Comparison of ENCODE assay signal across 19 cellular contexts in genomic region chr5:132947661-132948060, GRCh38. TPM values are rescaled to one million over a fixed set of nuclear protein-coding genes. Genes with fewer than 3 reads are reported as not detected.
DNase-seq lines count a peak whose midpoint lies in the region; ATAC-seq, FAIRE-seq and TF ChIP-seq lines count a peak whose summit lies in the region.
"Had no signal": no experiment of that assay in that cellular context is flagged by ENCODE, and none has a peak within 500 bp of the region (broad histone marks: within the 10 kb centered on the region; RNA-seq: fewer than 3 reads in every experiment).

No MANE protein-coding gene starts in this region.

- no peak overlapping the region for H3K27ac ChIP-seq in A549
- H3K27ac ChIP-seq: esophagus squamous epithelium, thoracic aorta had no signal

- TF ChIP-seq POLR2A in A549 (IDR thresholded peaks at IDR 0.05; ENCODE audit: low read length): no peak

- H3K36me3 Mint-ChIP-seq in T-cell: peaks cover 32% of the 10 kb centered on the region

- no peak for TF ChIP-seq CTCF in A549 (IDR thresholded peaks at IDR 0.05)
- TF ChIP-seq CTCF in cardiac fibroblast (IDR thresholded peaks at IDR 0.05; ENCODE audit: low read depth, low read length): no peak

- H3K4me3 ChIP-seq in A549 (no peak overlapping the region), cardiac fibroblast (replicated peaks in 1 of 2; ENCODE audit: low read depth in 2 of 2, low read length in 2 of 2) (no peak overlapping the region)
- H3K4me3 ChIP-seq: esophagus squamous epithelium, thoracic aorta had no signal

- no peak for TF ChIP-seq RAD21 in A549 (conservative IDR thresholded peaks at IDR 0.05 in 1 of 2, IDR thresholded peaks at IDR 0.05 in 1 of 2)

- H3K4me1 ChIP-seq in A549: peaks cover 21% of the 10 kb centered on the region

- H3K9me3 Mint-ChIP-seq in T-cell: no peaks in the 10 kb centered on the region
- H3K9me3 Mint-ChIP-seq: activated naive CD8-positive, alpha-beta T cell treated with anti-CD3 and anti-CD28 coated beads, Interleukin-2, amount 50 U/mL, for 24 hours; activated T-cell treated with anti-CD3 and anti-CD28 coated beads, Interleukin-2, amount 50 U/mL, for 24 hours had no signal

- 12% methylated on average over 2 of the region's 2 CpGs for WGBS in A549 (ENCODE audit: missing lambda C conversion rate)

- DNase-seq in A549 (ENCODE audit: low read depth in 1 of 2, low spot score in 1 of 2) (no peak), HCEC 1CT (peak; percentile 70), cardiac fibroblast (ENCODE audit: low read depth in 2 of 2) (peak; percentile 31 to 74), lung microvascular endothelial cell (ENCODE audit: low read depth in 2 of 2) (peak; percentile 21 to 55), T-cell (no peak), KBM-7 (no peak)
- DNase-seq: activated CD4-positive, alpha-beta T cell treated with anti-CD3 and anti-CD28 coated beads, Interleukin-2, amount 50 U/mL, for 1 hour; activated naive CD8-positive, alpha-beta T cell treated with anti-CD3 and anti-CD28 coated beads, Interleukin-2, amount 50 U/mL, for 24 hours; activated T-cell treated with anti-CD3 and anti-CD28 coated beads, Interleukin-2, amount 50 U/mL, for 24 hours; esophagus squamous epithelium; NCI-H1417 treated with DMSO at 0.1 percent for 48 hours; nephron progenitor cell; NK-92 treated with Interleukin-12 subunit alpha and Interleukin-12 subunit beta, amount 100 ng/mL, for 24 hours; Right ventricle myocardium superior; stimulated activated CD4-positive, alpha-beta T cell treated with anti-CD3 and anti-CD28 coated beads, Interleukin-1b, Interleukin-23, amount 100 ng/mL, for 48 hours; T1000 had no signal

- H3K4me3 Mint-ChIP-seq in T-cell: no peak overlapping the region
- H3K4me3 Mint-ChIP-seq: activated naive CD8-positive, alpha-beta T cell treated with anti-CD3 and anti-CD28 coated beads, Interleukin-2, amount 50 U/mL, for 24 hours; activated T-cell treated with anti-CD3 and anti-CD28 coated beads, Interleukin-2, amount 50 U/mL, for 24 hours; nephron progenitor cell had no signal

- peak overlapping the region; percentile 29 for H3K4me2 ChIP-seq in A549

- peaks cover 55 to 69% (median 68%) of the 10 kb centered on the region in 3 donors for H3K4me1 Mint-ChIP-seq in T-cell

- CTCF ChIA-PET in A549 (lab: Yijun Ruan, JAX) (interaction anchor here (1.3 kb wide), 1 partner anchor 37 kb away, joined by 3 read pairs; no protein-coding TSS in a partner anchor), T-cell (lab: Charles Lee) (no interaction called here)

- FAIRE-seq in A549 (lab: Jason Lieb, UNC): peak; percentile 32

- H3K27ac Mint-ChIP-seq in T-cell: no peak overlapping the region
- H3K27ac Mint-ChIP-seq: activated naive CD8-positive, alpha-beta T cell treated with anti-CD3 and anti-CD28 coated beads, Interleukin-2, amount 50 U/mL, for 24 hours; activated T-cell treated with anti-CD3 and anti-CD28 coated beads, Interleukin-2, amount 50 U/mL, for 24 hours had no signal

- POLR2A ChIA-PET in A549 (lab: Yijun Ruan, JAX) (no interaction called here), T-cell (lab: Charles Lee) (interaction anchor here in 1 of 2 donors (0.6 kb wide), 1 partner anchor 28 kb away, joined by 10 read pairs; no protein-coding TSS in a partner anchor)

- H3K9me3 ChIP-seq in A549: no peaks in the 10 kb centered on the region
- H3K9me3 ChIP-seq: esophagus squamous epithelium, thoracic aorta had no signal

- H3K27me3 Mint-ChIP-seq in T-cell: no peaks in the 10 kb centered on the region
- H3K27me3 Mint-ChIP-seq: activated naive CD8-positive, alpha-beta T cell treated with anti-CD3 and anti-CD28 coated beads, Interleukin-2, amount 50 U/mL, for 24 hours; activated T-cell treated with anti-CD3 and anti-CD28 coated beads, Interleukin-2, amount 50 U/mL, for 24 hours had no signal

- in situ Hi-C loops in KBM-7 (cut with MboI; ENCODE audit: low pct_unique_long_range_greater_than_20kb, low sequenced_read_pairs): no loop called here

- no peak for TF ChIP-seq EP300 in A549 (IDR thresholded peaks at IDR 0.05)

- ATAC-seq in A549: peak in 1 of 2 experiments; percentile 46; a peak in 4 of 6 replicates
- no peak for ATAC-seq in T-cell (replicated peaks in 1 of 4)
- no peak for ATAC-seq in GM18909 (IDR thresholded peaks at IDR 0.05; ENCODE audit: poor library complexity, unreplicated experiment)
- no peak for ATAC-seq in HG03095 (IDR thresholded peaks at IDR 0.05; ENCODE audit: unreplicated experiment)
- ATAC-seq: activated naive CD8-positive, alpha-beta T cell treated with anti-CD3 and anti-CD28 coated beads, Interleukin-2, amount 50 U/mL, for 24 hours had no signal

TF ChIP-seq in A549, 52 proteins besides CTCF, POLR2A, EP300 and RAD21:
- TF ChIP-seq KDM5A (IDR thresholded peaks at IDR 0.05) (no peak), ZNF302 (CRISPR knock-in tag; IDR thresholded peaks at IDR 0.05) (no peak), TFCP2L1 (CRISPR knock-in tag; IDR thresholded peaks at IDR 0.05) (no peak), PBX3 (IDR thresholded peaks at IDR 0.05) (no peak), ESRRA (IDR thresholded peaks at IDR 0.05; ENCODE audit: borderline replicate concordance, low read length) (no peak), JUNB (IDR thresholded peaks at IDR 0.05) (no peak), EHMT2 (IDR thresholded peaks at IDR 0.05; ENCODE audit: low read depth) (no peak), CEBPB (IDR thresholded peaks at IDR 0.05) (no peak), RARB (CRISPR knock-in tag; IDR thresholded peaks at IDR 0.05) (no peak), HEYL (CRISPR knock-in tag; IDR thresholded peaks at IDR 0.05) (no peak), TP53 (CRISPR knock-in tag; IDR thresholded peaks at IDR 0.05) (no peak), CHD4 (IDR thresholded peaks at IDR 0.05; ENCODE audit: borderline replicate concordance) (no peak), PHF8 (IDR thresholded peaks at IDR 0.05; ENCODE audit: borderline replicate concordance, low read depth) (no peak), CHD2 (IDR thresholded peaks at IDR 0.05; ENCODE audit: low read length, partially characterized antibody) (no peak), CBX2 (IDR thresholded peaks at IDR 0.05; ENCODE audit: borderline replicate concordance, low read depth) (no peak), HES2 (IDR thresholded peaks at IDR 0.05) (no peak)

RNA-seq across cellular contexts. Expression of gene AFF4, which starts 15.8 kb away (rescaled TPM):
- polyA plus RNA-seq in A549 (2011; rRNA removed) (43.5 and 52.7 TPM in 2 replicates), A549 (2017; fragmentation: RNase III; extraction: RNeasy Plus Mini Kit Qiagen cat#74134 plus additional on column Dnase treatment) (20.8 to 22.4 TPM (median 22.1 TPM) in 3 replicates)
- polyA plus RNA-seq in A549 (2012; cell fraction: cytosol; rRNA removed): 5.6 and 8.0 TPM in 2 replicates
- polyA plus RNA-seq in A549 (2012; cell fraction: nucleus; rRNA removed): 5.9 and 7.4 TPM in 2 replicates
- polyA minus RNA-seq in A549 (2011; rRNA and poly(A)+ RNA removed): 83.9 and 91.1 TPM in 2 replicates
- total RNA-seq in lung microvascular endothelial cell (19.8 and 20.4 TPM in 2 replicates), T-cell (10 to 100 TPM; 44.2 to 74.1 (median 53.0) TPM)

Comparison
In these comparisons a context has a peak if more than half of its experiments do, and no peak if none do; other contexts are left out.
1. DNase-seq: peak in HCEC 1CT (single experiment), cardiac fibroblast (2 of 2) and lung microvascular endothelial cell (2 of 2); none in A549 (0 of 2), T-cell (0 of 34) and KBM-7 (single experiment).